In genomic region chr3:13281657-13282527, GRCh38 we compare ENCODE assay signal across 9 cellular contexts.
DNase-seq lines count a peak whose midpoint lies in the region; ATAC-seq and TF ChIP-seq lines count a peak whose summit lies in the region.
"Had no signal": no experiment of that assay in that cellular context is flagged by ENCODE, and none has a peak within 500 bp of the region (broad histone marks: within the 10 kb centered on the region; RNA-seq: fewer than 3 reads in every experiment).

No MANE protein-coding gene starts in this region.

- peaks cover 2 to 13% (median 7%) of the 10 kb centered on the region in 4 donors for H3K4me1 Mint-ChIP-seq in CD4-positive, alpha-beta memory T cell
- H3K4me1 Mint-ChIP-seq in neural crest cell = peaks cover 29% of the 10 kb centered on the region

- H3K36me3 ChIP-seq in CD4-positive, alpha-beta memory T cell (ENCODE audit: insufficient read depth, low read length) = no peaks in the 10 kb centered on the region
- H3K36me3 ChIP-seq in esophagus (ENCODE audit: control insufficient read depth in 2 of 2, insufficient read depth in 2 of 2, low read length in 1 of 2) = no peaks in the 10 kb centered on the region

- CTCF ChIA-PET in CD4-positive, alpha-beta memory T cell (lab: Charles Lee; ENCODE audit: partially characterized antibody) = no interaction called here

- H3K36me3 Mint-ChIP-seq in CD4-positive, alpha-beta memory T cell = peaks cover 6 to 20% of the 10 kb centered on the region in 2 donors
- peaks cover 10% of the 10 kb centered on the region for H3K36me3 Mint-ChIP-seq in neural crest cell (ENCODE audit: low read depth)

- TF ChIP-seq CTCF in neural crest cell (conservative IDR thresholded peaks at IDR 0.05) = no peak

- no peak overlapping the region for H3K27ac ChIP-seq in CD4-positive, alpha-beta memory T cell (ENCODE audit: low read depth, low read length)
- H3K27ac ChIP-seq in esophagus (ENCODE audit: low read depth in 2 of 2, low read length in 1 of 2) = peak overlapping the region; percentile 34 to 56
- H3K27ac ChIP-seq: epithelial cell of prostate had no signal

- intact Hi-C loops in CD4-positive, alpha-beta memory T cell (cut with micrococcal nuclease) = no loop called here

- no peak for ATAC-seq in GM19397 (IDR thresholded peaks at IDR 0.05; ENCODE audit: unreplicated experiment)
- ATAC-seq in GM21723 (IDR thresholded peaks at IDR 0.05; ENCODE audit: unreplicated experiment) = no peak
- ATAC-seq in HG02973 (IDR thresholded peaks at IDR 0.05; ENCODE audit: unreplicated experiment) = no peak

- H3K4me3 Mint-ChIP-seq in CD4-positive, alpha-beta memory T cell = peak overlapping the region; percentile 62 to 86 (median 67)
- H3K4me3 Mint-ChIP-seq in neural crest cell = peak overlapping the region; percentile 89

- H3K27me3 ChIP-seq in CD4-positive, alpha-beta memory T cell (ENCODE audit: insufficient read depth, low read length) = peaks cover 35% of the 10 kb centered on the region
- peaks cover 0 to 10% of the 10 kb centered on the region in 2 donors for H3K27me3 ChIP-seq in esophagus (ENCODE audit: control insufficient read depth in 1 of 2, insufficient read depth in 2 of 2, low read length in 2 of 2)

- peak overlapping the region in 1 of 7 donors; percentile 44 for H3K27ac Mint-ChIP-seq in CD4-positive, alpha-beta memory T cell
- H3K27ac Mint-ChIP-seq in neural crest cell (ENCODE audit: unreplicated experiment) = no peak overlapping the region

- WGBS in esophagus, 2 donors = 8 to 11% methylated on average over 51 to 61 of the region's 61 CpGs

- H3K9me3 Mint-ChIP-seq in CD4-positive, alpha-beta memory T cell = peaks cover 0 to 33% (median 21%) of the 10 kb centered on the region in 8 donors
- peaks cover 8% of the 10 kb centered on the region for H3K9me3 Mint-ChIP-seq in neural crest cell

- DNase-seq in CD4-positive, alpha-beta memory T cell = no peak
- DNase-seq in NCI-H748 (lab: John Stamatoyannopoulos, UW; ENCODE audit: unreplicated experiment) = peak; percentile 37
- DNase-seq in neural crest cell (ENCODE audit: low read depth, low spot score) = no peak
- DNase-seq in NCI-H2227 (lab: John Stamatoyannopoulos, UW; ENCODE audit: unreplicated experiment) = no peak

- peaks cover 34 to 40% of the 10 kb centered on the region in 2 donors for H3K27me3 Mint-ChIP-seq in CD4-positive, alpha-beta memory T cell
- peaks cover 56% of the 10 kb centered on the region for H3K27me3 Mint-ChIP-seq in neural crest cell (ENCODE audit: low read depth)

- no peak overlapping the region for H3K4me3 ChIP-seq in CD4-positive, alpha-beta memory T cell (ENCODE audit: low read length in 2 of 2)
- H3K4me3 ChIP-seq in esophagus (ENCODE audit: low read depth in 1 of 2, low read length in 2 of 2) = peak overlapping the region; percentile 33 to 74

- POLR2A ChIA-PET in CD4-positive, alpha-beta memory T cell (lab: Charles Lee; ENCODE audit: partially characterized antibody) = no interaction called here

- no peaks in the 10 kb centered on the region for H3K9me3 ChIP-seq in CD4-positive, alpha-beta memory T cell (ENCODE audit: control insufficient read depth in 1 of 2, low read length in 2 of 2)
- peaks cover 4 to 14% of the 10 kb centered on the region in 2 donors for H3K9me3 ChIP-seq in esophagus (ENCODE audit: control insufficient read depth in 2 of 2, insufficient read depth in 1 of 2, low read depth in 1 of 2, low read length in 1 of 2)

- H3K4me1 ChIP-seq in CD4-positive, alpha-beta memory T cell (ENCODE audit: insufficient read depth, low read length) = peaks cover 6% of the 10 kb centered on the region
- peaks cover 0 to 2% of the 10 kb centered on the region in 2 donors for H3K4me1 ChIP-seq in esophagus (ENCODE audit: control insufficient read depth in 2 of 2, insufficient read depth in 2 of 2, low read length in 1 of 2)

Comparison
In these comparisons a context has a peak if more than half of its experiments do, and no peak if none do; other contexts are left out.
1. H3K4me3 ChIP-seq: peak in esophagus (2 of 2); none in CD4-positive, alpha-beta memory T cell (0 of 2).